Comparison of ENCODE assay signal across 9 cellular contexts in genomic region chr6:2744206-2744771, GRCh38. TPM values are rescaled to one million over a fixed set of nuclear protein-coding genes. Genes with fewer than 3 reads are reported as not detected.
DNase-seq lines count a peak whose midpoint lies in the region; ATAC-seq, FAIRE-seq and TF ChIP-seq lines count a peak whose summit lies in the region.
"Had no signal": no experiment of that assay in that cellular context is flagged by ENCODE, and none has a peak within 500 bp of the region (broad histone marks: within the 10 kb centered on the region; RNA-seq: fewer than 3 reads in every experiment).

No MANE protein-coding gene starts in this region.

- H3K27me3 Mint-ChIP-seq in activated naive CD4-positive, alpha-beta T cell treated with anti-CD3 and anti-CD28 coated beads for 36 hours (ENCODE audit: low read depth): no peaks in the 10 kb centered on the region

- H3K4me3 ChIP-seq in A673 (ENCODE audit: low read depth, low read length, poor library complexity, severe bottlenecking) (no peak overlapping the region), right cardiac atrium (ENCODE audit: low read length) (no peak overlapping the region)

- no peaks in the 10 kb centered on the region for H3K4me1 Mint-ChIP-seq in activated naive CD4-positive, alpha-beta T cell treated with anti-CD3 and anti-CD28 coated beads for 36 hours (ENCODE audit: low read depth)

- H3K27ac ChIP-seq in A673 (ENCODE audit: low read depth, low read length, poor library complexity, severe bottlenecking): no peak overlapping the region
- peak overlapping the region; percentile 87 for H3K27ac ChIP-seq in VCaP
- peak overlapping the region; percentile 87 for H3K27ac ChIP-seq in right cardiac atrium (ENCODE audit: low read length)

- CTCF ChIA-PET in A673 (lab: Charles Lee): no interaction called here
- CTCF ChIA-PET in activated naive CD4-positive, alpha-beta T cell treated with anti-CD3 and anti-CD28 coated beads for 36 hours (lab: Charles Lee): no interaction called here

- peak; percentile 57 for TF ChIP-seq CTCF in A673 (conservative IDR thresholded peaks at IDR 0.05; ENCODE audit: low read depth, low read length)
- peak; percentile 45 for TF ChIP-seq CTCF in LNCAP (IDR thresholded peaks at IDR 0.05)
- TF ChIP-seq CTCF in VCaP (conservative IDR thresholded peaks at IDR 0.05): peak; percentile 42

- no peaks in the 10 kb centered on the region for H3K9me3 Mint-ChIP-seq in activated naive CD4-positive, alpha-beta T cell treated with anti-CD3 and anti-CD28 coated beads for 36 hours

- peak; percentile 82 to 86 for ATAC-seq in right cardiac atrium

- DNase-seq in A673 (ENCODE audit: low spot score): peak; percentile 53
- peak; percentile 56 to 90 (median 87) for DNase-seq in right cardiac atrium
- DNase-seq in GM12892 (ENCODE audit: insufficient read length): no peak
- DNase-seq in activated naive CD4-positive, alpha-beta T cell treated with anti-CD3 and anti-CD28 coated beads for 36 hours: no peak
- no peak for DNase-seq in activated CD8-positive, alpha-beta memory T cell treated with anti-CD3 and anti-CD28 coated beads, Interleukin-2, amount 50 U/mL, for 48 hours
- DNase-seq in GM19239 (ENCODE audit: insufficient read length, low spot score): no peak
- DNase-seq: NCI-H1436 treated with DMSO at 0.1 percent for 48 hours had no signal

- TF ChIP-seq POLR2A in GM12892 (IDR thresholded peaks at IDR 0.05; ENCODE audit: low read depth, low read length): no peak

- intact Hi-C loops in A673 (cut with micrococcal nuclease; ENCODE audit: unreplicated experiment): no loop called here
- intact Hi-C loops in right cardiac atrium (cut with DNase I): loop anchor here in 2 of 4 donors (5.0 to 10.0 kb wide), 2 partner anchors 1139 to 1147 kb away; partner anchors contain the start of gene FOXC1 (in 1 of the 2)
- intact Hi-C loops in activated naive CD4-positive, alpha-beta T cell treated with anti-CD3 and anti-CD28 coated beads for 36 hours (cut with micrococcal nuclease): no loop called here

- no peaks in the 10 kb centered on the region for H3K27me3 ChIP-seq in A673 (replicated peaks; ENCODE audit: insufficient read depth, low read depth, low read length, poor library complexity)
- no peaks in the 10 kb centered on the region for H3K27me3 ChIP-seq in right cardiac atrium (ENCODE audit: control insufficient read depth, insufficient read depth)

- H3K4me1 ChIP-seq in A673 (ENCODE audit: insufficient read depth, low read length, poor library complexity, severe bottlenecking): peaks cover 48% of the 10 kb centered on the region
- no peaks in the 10 kb centered on the region for H3K4me1 ChIP-seq in right cardiac atrium (ENCODE audit: control insufficient read depth, insufficient read depth, low read length)

- POLR2A ChIA-PET in A673 (lab: Charles Lee; ENCODE audit: low non-redundant PET): no interaction called here

- no peak overlapping the region for H3K27ac Mint-ChIP-seq in activated naive CD4-positive, alpha-beta T cell treated with anti-CD3 and anti-CD28 coated beads for 36 hours

- FAIRE-seq in GM12892 (lab: Jason Lieb, UNC) (no peak), GM19239 (lab: Jason Lieb, UNC) (no peak)

- H3K9me3 ChIP-seq in A673 (ENCODE audit: low read depth, low read length, poor library complexity, severe bottlenecking) (no peaks in the 10 kb centered on the region), right cardiac atrium (ENCODE audit: control insufficient read depth, low read length) (no peaks in the 10 kb centered on the region)

- no peak overlapping the region for H3K4me3 Mint-ChIP-seq in activated naive CD4-positive, alpha-beta T cell treated with anti-CD3 and anti-CD28 coated beads for 36 hours

- H3K36me3 ChIP-seq in A673 (ENCODE audit: insufficient read depth, low read length, poor library complexity, severe bottlenecking): no peaks in the 10 kb centered on the region

- WGBS in right cardiac atrium: 60% methylated on average over 9 of the region's 9 CpGs

- no TSS peak for BruUV-seq in A673 (replicated peaks; lab: Mats Ljungman, UMichigan)

- no peaks in the 10 kb centered on the region for H3K36me3 Mint-ChIP-seq in activated naive CD4-positive, alpha-beta T cell treated with anti-CD3 and anti-CD28 coated beads for 36 hours (ENCODE audit: low read depth)

RNA-seq across cellular contexts. Expression of gene MYLK4, which starts 6.4 kb away (rescaled TPM):
- total RNA-seq in A673 (2021) (0.13 and 0.39 TPM in 2 replicates), right cardiac atrium (1 to 10 TPM; 1.9 to 3.7 (median 2.5) TPM)
- polyA plus RNA-seq in right cardiac atrium: 1.3 TPM
- 0.06 TPM for polyA plus RNA-seq in GM12892 (2012; ENCODE audit: missing spikeins)
- under 1 TPM in 1 of 2 experiments, not detected in 1; 0.07 TPM for total RNA-seq in activated naive CD4-positive, alpha-beta T cell treated with anti-CD3 and anti-CD28 coated beads for 36 hours

RNA-seq across cellular contexts. Expression of gene WRNIP1, which starts 20.9 kb away (rescaled TPM):
- total RNA-seq in A673 (2021) (48.9 and 49.3 TPM in 2 replicates), right cardiac atrium (10 to 100 TPM; 34.7 to 49.3 (median 43.6) TPM)
- 44.1 TPM for polyA plus RNA-seq in right cardiac atrium
- polyA plus RNA-seq in GM12892 (2012; ENCODE audit: missing spikeins): 24.3 TPM
- total RNA-seq in activated naive CD4-positive, alpha-beta T cell treated with anti-CD3 and anti-CD28 coated beads for 36 hours: 10 to 100 TPM; 19.2 to 21.7 TPM

Comparison
In these comparisons a context has a peak if more than half of its experiments do, and no peak if none do; other contexts are left out.
1. DNase-seq: peak in A673 (single experiment) and right cardiac atrium (3 of 3); none in GM12892 (single experiment), activated naive CD4-positive, alpha-beta T cell treated with anti-CD3 and anti-CD28 coated beads for 36 hours (single experiment), activated CD8-positive, alpha-beta memory T cell treated with anti-CD3 and anti-CD28 coated beads, Interleukin-2, amount 50 U/mL, for 48 hours (single experiment) and GM19239 (single experiment).
2. Peak in every context shown above with its lines, with median percentiles within 50 percentile points of each other: CTCF ChIP-seq.